In genomic region chr6:81606965-81607381, GRCh38 we compare ENCODE assay signal across 17 cellular contexts.
DNase-seq lines count a peak whose midpoint lies in the region; FAIRE-seq lines count a peak whose summit lies in the region.
"Had no signal": no experiment of that assay in that cellular context is flagged by ENCODE, and none has a peak within 500 bp of the region (broad histone marks: within the 10 kb centered on the region; RNA-seq: fewer than 3 reads in every experiment).

No MANE protein-coding gene starts in this region.

- no peak for FAIRE-seq in frontal cortex (lab: Jason Lieb, UNC)
- FAIRE-seq: A204.1, keratinocyte had no signal

- DNase-seq in A172 (ENCODE audit: low spot score), result peak; percentile 26
- DNase-seq in GM04504 (ENCODE audit: low read depth), result peak; percentile 62
- DNase-seq in amniotic stem cell (lab: John Stamatoyannopoulos, UW), result peak; percentile 73
- peak; percentile 93 for DNase-seq in fibroblast of peridontal ligament (ENCODE audit: extremely low read depth)
- DNase-seq in stimulated activated CD4-positive, alpha-beta T cell treated with anti-CD3 and anti-CD28 coated beads, Interleukin-4, amount 100 ng/mL, for 24 hours, result no peak
- DNase-seq in NCI-H82 treated with DMSO at 0.1 percent for 48 hours (lab: John Stamatoyannopoulos, UW; ENCODE audit: unreplicated experiment), result no peak
- no peak for DNase-seq in frontal cortex (ENCODE audit: low spot score in 2 of 2)
- DNase-seq in midbrain (lab: John Stamatoyannopoulos, UW), result no peak
- DNase-seq: activated CD4-positive, alpha-beta T cell treated with anti-CD3 and anti-CD28 coated beads for 1 hour; activated naive CD8-positive, alpha-beta T cell treated with anti-CD3 and anti-CD28 coated beads, Interleukin-2, amount 50 U/mL, for 24 hours; DND-41; NCI-H1092; NCI-H526; SJCRH30; T1000 had no signal

Comparison
In these comparisons a context has a peak if more than half of its experiments do, and no peak if none do; other contexts are left out.
1. DNase-seq: peak in A172 (single experiment), GM04504 (single experiment), amniotic stem cell (single experiment) and fibroblast of peridontal ligament (single experiment); none in stimulated activated CD4-positive, alpha-beta T cell treated with anti-CD3 and anti-CD28 coated beads, Interleukin-4, amount 100 ng/mL, for 24 hours (single experiment), NCI-H82 treated with DMSO at 0.1 percent for 48 hours (single experiment), frontal cortex (0 of 2) and midbrain (single experiment).